Comparison of ENCODE assay signal across 16 cellular contexts in genomic region chr5:136840601-136841000, GRCh38.
DNase-seq lines count a peak whose midpoint lies in the region; TF ChIP-seq lines count a peak whose summit lies in the region.
"Had no signal": no experiment of that assay in that cellular context is flagged by ENCODE, and none has a peak within 500 bp of the region (broad histone marks: within the 10 kb centered on the region; RNA-seq: fewer than 3 reads in every experiment).

No MANE protein-coding gene starts in this region.

- no peak overlapping the region for H2AFZ ChIP-seq in neuronal stem cell (ENCODE audit: low read length)
- H2AFZ ChIP-seq: GM23338 had no signal

- H2BK15ac ChIP-seq in neuronal stem cell (ENCODE audit: low read length): no peak overlapping the region

- no peak overlapping the region for H3K18ac ChIP-seq in neuronal stem cell (ENCODE audit: low read length)

- H3K4me2 ChIP-seq in neuronal stem cell (ENCODE audit: insufficient read depth, low read length, poor library complexity, severe bottlenecking): no peak overlapping the region
- H3K4me2 ChIP-seq: GM23338 had no signal

- no peak overlapping the region for H3K23ac ChIP-seq in neuronal stem cell (ENCODE audit: low read depth, low read length, poor library complexity)

- H3K27me3 ChIP-seq in kidney epithelial cell (ENCODE audit: control insufficient read depth, insufficient read depth, low read length) (no peaks in the 10 kb centered on the region), neuronal stem cell (ENCODE audit: control insufficient read depth in 3 of 3, insufficient read depth in 3 of 3, low read depth in 1 of 3, low read length in 3 of 3) (peaks cover 0 to 7% (median 0%) of the 10 kb centered on the region in 3 experiments)

- H4K8ac ChIP-seq in neuronal stem cell (ENCODE audit: low read depth, low read length): no peak overlapping the region

- DNase-seq in epithelial cell of proximal tubule (ENCODE audit: low read depth) (peak; percentile 38), kidney epithelial cell (ENCODE audit: low read depth) (peak; percentile 4), neuronal stem cell (ENCODE audit: low spot score) (no peak), caudate nucleus (lab: John Stamatoyannopoulos, UW) (no peak), mesenteric fat pad (ENCODE audit: low spot score) (no peak), posterior cingulate gyrus (no peak)
- DNase-seq: C1 segment of cervical spinal cord; Caco-2; CD4-positive, alpha-beta memory T cell; DMS 273 treated with DMSO at 0.1 percent for 48 hours; DMS79; EL; GDM1; H9 had no signal

- intact Hi-C loops in posterior cingulate gyrus (cut with DNase I): no loop called here

- H2BK120ac ChIP-seq in neuronal stem cell (ENCODE audit: low read depth, low read length): no peak overlapping the region

- H3K79me1 ChIP-seq in neuronal stem cell (ENCODE audit: low read depth, low read length): no peaks in the 10 kb centered on the region

- peaks cover 0 to 2% of the 10 kb centered on the region in 2 donors for H3K9me3 ChIP-seq in neuronal stem cell (replicated peaks in 1 of 2; ENCODE audit: control insufficient read depth in 2 of 2, insufficient read depth in 1 of 2, low read depth in 1 of 2, low read length in 2 of 2)

- H2BK12ac ChIP-seq in neuronal stem cell (ENCODE audit: low read length): no peak overlapping the region

- H2BK5ac ChIP-seq in neuronal stem cell (ENCODE audit: low read length): no peak overlapping the region

- TF ChIP-seq CTCF in epithelial cell of proximal tubule (conservative IDR thresholded peaks at IDR 0.05; ENCODE audit: low read depth, low read length) (no peak), kidney epithelial cell (IDR thresholded peaks at IDR 0.05; ENCODE audit: insufficient read depth, low read length, poor library complexity, severe bottlenecking) (no peak)

- H3K4me3 ChIP-seq in epithelial cell of proximal tubule (ENCODE audit: low read depth, low read length): no peak overlapping the region
- no peak overlapping the region for H3K4me3 ChIP-seq in kidney epithelial cell (ENCODE audit: low read depth, low read length)
- no peak overlapping the region for H3K4me3 ChIP-seq in neuronal stem cell (ENCODE audit: low read length in 2 of 2)
- H3K4me3 ChIP-seq: GM12878, GM23338 had no signal

- no peak overlapping the region for H3K27ac ChIP-seq in neuronal stem cell (replicated peaks; ENCODE audit: low read length)
- no peak overlapping the region for H3K27ac ChIP-seq in caudate nucleus (ENCODE audit: low read depth, low read length)

- H4K91ac ChIP-seq in neuronal stem cell (ENCODE audit: low read depth, low read length, poor library complexity): peak overlapping the region; percentile 14

- H3K9ac ChIP-seq in neuronal stem cell (ENCODE audit: low read depth, low read length, poor library complexity): no peak overlapping the region

- H3K4ac ChIP-seq in neuronal stem cell (ENCODE audit: low read length): no peak overlapping the region

- no peak overlapping the region for H3K14ac ChIP-seq in neuronal stem cell (ENCODE audit: low read length)

- H2AK5ac ChIP-seq in neuronal stem cell (ENCODE audit: low read depth, low read length): no peak overlapping the region

- H3K36me3 ChIP-seq in kidney epithelial cell (ENCODE audit: control insufficient read depth, insufficient read depth, low read length) (no peaks in the 10 kb centered on the region), neuronal stem cell (replicated peaks in 1 of 2; ENCODE audit: control insufficient read depth in 2 of 2, insufficient read depth in 2 of 2, low read length in 2 of 2) (no peaks in the 10 kb centered on the region)

- peaks cover 0 to 5% of the 10 kb centered on the region in 2 donors for H3K4me1 ChIP-seq in neuronal stem cell (ENCODE audit: control insufficient read depth in 2 of 2, insufficient read depth in 1 of 2, low read depth in 1 of 2, low read length in 2 of 2)
- H3K4me1 ChIP-seq: Caco-2 had no signal

Comparison
In these comparisons a context has a peak if more than half of its experiments do, and no peak if none do; other contexts are left out.
1. DNase-seq: peak in epithelial cell of proximal tubule (single experiment) and kidney epithelial cell (single experiment); none in neuronal stem cell (single experiment), caudate nucleus (0 of 61), mesenteric fat pad (single experiment) and posterior cingulate gyrus (0 of 10).